In genomic region chr11:8612522-8612921, GRCh38 we compare ENCODE assay signal across 3 cellular contexts.
TF ChIP-seq lines count a peak whose summit lies in the region.

No MANE protein-coding gene starts in this region.

TF ChIP-seq in HEK293, 187 proteins besides CTCF, POLR2A, EP300 and RAD21 (continued from another document):
- no peak for TF ChIP-seq INSM2 (tag by site-specific recombination; IDR thresholded peaks at IDR 0.05)
TF ChIP-seq in HEK293: peak in this region for 1.

TF ChIP-seq in WTC11, 78 proteins besides CTCF, POLR2A, EP300 and RAD21:
- TF ChIP-seq ERG (CRISPR knock-in tag; IDR thresholded peaks at IDR 0.05) (no peak), ZNF423 (CRISPR knock-in tag; IDR thresholded peaks at IDR 0.05) (peak; percentile 35; the same call in 1 of the 2 replicates), CREM (CRISPR knock-in tag; IDR thresholded peaks at IDR 0.05) (no peak), USF2 (CRISPR knock-in tag; IDR thresholded peaks at IDR 0.05) (no peak)

TF ChIP-seq in endothelial cell of umbilical vein, 7 proteins besides CTCF, POLR2A, EP300 and RAD21 (continued from another document):
- no peak for TF ChIP-seq MYC (IDR thresholded peaks at IDR 0.05; ENCODE audit: low read depth, low read length)
- TF ChIP-seq GATA2 (IDR thresholded peaks at IDR 0.05; ENCODE audit: insufficient read depth, insufficient read length, low read depth, low read length), result no peak
- TF ChIP-seq POLR2AphosphoS5 (IDR thresholded peaks at IDR 0.05; ENCODE audit: insufficient read depth, low read depth, low read length), result no peak
